In genomic region chr15:84996055-84996454, GRCh38 we compare ENCODE assay signal across 6 cellular contexts.
"Had no signal": no experiment of that assay in that cellular context is flagged by ENCODE, and none has a peak within 500 bp of the region (broad histone marks: within the 10 kb centered on the region; RNA-seq: fewer than 3 reads in every experiment).

No MANE protein-coding gene starts in this region.

- H3K27ac ChIP-seq: HL-60, KMS-11 had no signal

- FAIRE-seq: HepG2, HTR-8/SVneo had no signal

- H3K4me2 ChIP-seq: KMS-11 had no signal

- DNase-seq: KBM-7, KG1 had no signal

- H3K9ac ChIP-seq: KMS-11 had no signal

- ATAC-seq: HepG2 had no signal
